Comparison of ENCODE assay signal across 1 cellular context in the genomic region with DNA sequence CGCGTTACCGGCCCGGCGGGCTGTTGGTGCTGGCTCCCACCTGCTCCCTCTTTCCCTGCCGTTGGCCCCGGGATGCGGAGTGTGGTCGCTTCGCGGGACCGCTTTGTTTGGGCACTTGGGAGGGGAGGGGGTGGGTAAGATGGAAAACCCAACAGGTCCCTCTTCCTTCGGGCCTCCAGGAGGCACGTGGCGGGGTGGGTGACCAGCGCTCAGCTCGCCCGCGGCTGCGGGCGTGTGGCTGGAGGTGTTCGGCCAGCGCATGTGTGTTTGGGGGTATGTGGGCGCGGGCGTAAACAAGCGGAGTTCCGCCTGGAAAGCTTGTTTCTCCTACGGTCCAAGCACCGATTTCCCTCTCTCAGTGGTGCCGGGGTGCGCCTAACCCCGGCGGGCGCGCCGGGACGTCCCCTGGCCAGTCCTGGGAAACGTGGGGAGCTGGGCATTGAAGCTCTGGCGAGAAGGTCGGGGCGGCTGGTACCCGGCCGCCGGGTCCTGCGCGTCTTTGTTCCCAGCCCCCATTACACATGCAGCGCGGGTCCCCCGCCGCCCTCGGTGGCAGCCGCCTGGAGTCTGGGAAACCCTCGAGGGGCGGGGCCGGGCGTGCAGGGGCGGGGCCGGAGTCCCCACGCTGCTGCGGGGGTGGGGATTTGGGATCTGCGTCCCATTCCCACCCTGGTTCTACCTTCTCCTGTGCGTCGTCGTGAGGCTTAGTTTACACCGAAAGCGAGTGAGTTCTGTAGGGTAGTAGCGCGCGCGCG.
TF ChIP-seq lines count a peak whose summit lies in the region.

No MANE protein-coding gene starts in this region.

TF ChIP-seq in HepG2, 621 proteins besides CTCF, POLR2A, EP300 and RAD21 (continued from another document):
- TF ChIP-seq, protein P1, sequence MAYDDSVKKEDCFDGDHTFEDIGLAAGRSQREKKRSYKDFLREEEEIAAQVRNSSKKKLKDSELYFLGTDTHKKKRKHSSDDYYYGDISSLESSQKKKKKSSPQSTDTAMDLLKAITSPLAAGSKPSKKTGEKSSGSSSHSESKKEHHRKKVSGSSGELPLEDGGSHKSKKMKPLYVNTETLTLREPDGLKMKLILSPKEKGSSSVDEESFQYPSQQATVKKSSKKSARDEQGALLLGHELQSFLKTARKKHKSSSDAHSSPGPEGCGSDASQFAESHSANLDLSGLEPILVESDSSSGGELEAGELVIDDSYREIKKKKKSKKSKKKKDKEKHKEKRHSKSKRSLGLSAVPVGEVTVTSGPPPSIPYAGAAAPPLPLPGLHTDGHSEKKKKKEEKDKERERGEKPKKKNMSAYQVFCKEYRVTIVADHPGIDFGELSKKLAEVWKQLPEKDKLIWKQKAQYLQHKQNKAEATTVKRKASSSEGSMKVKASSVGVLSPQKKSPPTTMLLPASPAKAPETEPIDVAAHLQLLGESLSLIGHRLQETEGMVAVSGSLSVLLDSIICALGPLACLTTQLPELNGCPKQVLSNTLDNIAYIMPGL (CRISPR knock-in tag; IDR thresholded peaks at IDR 0.05; ENCODE audit: borderline replicate concordance in 1 of 2, low read depth in 1 of 2), result peak; percentile 15 to 74; a peak in 3 of 4 replicates
- TF ChIP-seq TCF7L2 (IDR thresholded peaks at IDR 0.05; ENCODE audit: low read depth, low read length) (no peak), ZNF781 (CRISPR knock-in tag; IDR thresholded peaks at IDR 0.05; ENCODE audit: borderline replicate concordance, not compliant biosample characterization) (no peak), KLF13 (CRISPR knock-in tag; IDR thresholded peaks at IDR 0.05) (no peak), ZNF510 (CRISPR knock-in tag; IDR thresholded peaks at IDR 0.05; ENCODE audit: low read depth) (no peak)
- TF ChIP-seq, protein P2, sequence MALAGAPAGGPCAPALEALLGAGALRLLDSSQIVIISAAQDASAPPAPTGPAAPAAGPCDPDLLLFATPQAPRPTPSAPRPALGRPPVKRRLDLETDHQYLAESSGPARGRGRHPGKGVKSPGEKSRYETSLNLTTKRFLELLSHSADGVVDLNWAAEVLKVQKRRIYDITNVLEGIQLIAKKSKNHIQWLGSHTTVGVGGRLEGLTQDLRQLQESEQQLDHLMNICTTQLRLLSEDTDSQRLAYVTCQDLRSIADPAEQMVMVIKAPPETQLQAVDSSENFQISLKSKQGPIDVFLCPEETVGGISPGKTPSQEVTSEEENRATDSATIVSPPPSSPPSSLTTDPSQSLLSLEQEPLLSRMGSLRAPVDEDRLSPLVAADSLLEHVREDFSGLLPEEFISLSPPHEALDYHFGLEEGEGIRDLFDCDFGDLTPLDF (CRISPR knock-in tag; IDR thresholded peaks at IDR 0.05), result 0 out of 2 replicates have a peak, but pooled peaks have one; percentile 66
